Comparison of ENCODE assay signal across 1 cellular context in the genomic region with DNA sequence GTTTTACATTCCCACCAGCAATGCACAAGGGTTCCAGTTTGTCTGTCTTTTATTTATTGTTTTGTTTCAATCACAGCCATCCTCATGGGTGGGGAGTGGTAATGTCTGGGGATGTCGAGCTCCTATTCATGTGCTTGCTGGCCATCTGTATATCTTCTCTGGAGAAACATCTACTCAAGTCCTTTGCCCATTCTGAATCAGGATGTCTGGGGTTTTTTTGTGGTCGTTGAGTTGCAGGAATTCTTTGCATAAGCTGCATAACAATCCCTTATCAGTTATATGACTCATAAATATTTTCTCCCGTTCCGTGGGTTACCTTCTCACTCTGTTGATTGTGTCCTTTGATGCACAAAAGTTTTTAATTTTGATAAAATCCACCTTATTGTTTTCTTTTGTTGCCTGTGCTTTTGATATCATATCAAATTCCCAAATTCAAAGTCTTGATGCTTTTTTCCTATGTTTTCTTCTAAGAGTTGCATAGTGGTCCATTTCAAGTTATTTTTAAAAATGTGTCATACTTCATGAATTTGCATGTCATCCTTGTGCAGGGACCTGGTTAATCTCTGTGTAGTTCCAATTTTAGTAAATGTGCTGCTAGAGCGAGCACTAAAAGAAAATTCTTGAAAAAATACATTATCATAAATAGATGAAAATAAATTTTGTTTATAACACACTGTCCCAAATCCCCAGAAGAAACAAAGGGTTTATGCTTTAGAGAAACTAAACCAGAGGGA.
A peak's percentile ranks its signal among the peaks of the same experiment; 100 is the strongest.
TF ChIP-seq lines count a peak whose summit lies in the region.

No MANE protein-coding gene starts in this region.

TF ChIP-seq in SK-N-SH, 30 proteins besides CTCF, POLR2A, EP300 and RAD21 (continued from another document):
- TF ChIP-seq, protein P1, sequence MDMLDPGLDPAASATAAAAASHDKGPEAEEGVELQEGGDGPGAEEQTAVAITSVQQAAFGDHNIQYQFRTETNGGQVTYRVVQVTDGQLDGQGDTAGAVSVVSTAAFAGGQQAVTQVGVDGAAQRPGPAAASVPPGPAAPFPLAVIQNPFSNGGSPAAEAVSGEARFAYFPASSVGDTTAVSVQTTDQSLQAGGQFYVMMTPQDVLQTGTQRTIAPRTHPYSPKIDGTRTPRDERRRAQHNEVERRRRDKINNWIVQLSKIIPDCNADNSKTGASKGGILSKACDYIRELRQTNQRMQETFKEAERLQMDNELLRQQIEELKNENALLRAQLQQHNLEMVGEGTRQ (IDR thresholded peaks at IDR 0.05; ENCODE audit: borderline replicate concordance, low read depth, low read length), result no peak
- 0 out of 2 replicates have a peak, but pooled peaks have one; percentile 7 for TF ChIP-seq FOSL2 (IDR thresholded peaks at IDR 0.05; ENCODE audit: borderline replicate concordance, low read depth)
